15 cellular contexts compared by ENCODE assay signal in the genomic region with DNA sequence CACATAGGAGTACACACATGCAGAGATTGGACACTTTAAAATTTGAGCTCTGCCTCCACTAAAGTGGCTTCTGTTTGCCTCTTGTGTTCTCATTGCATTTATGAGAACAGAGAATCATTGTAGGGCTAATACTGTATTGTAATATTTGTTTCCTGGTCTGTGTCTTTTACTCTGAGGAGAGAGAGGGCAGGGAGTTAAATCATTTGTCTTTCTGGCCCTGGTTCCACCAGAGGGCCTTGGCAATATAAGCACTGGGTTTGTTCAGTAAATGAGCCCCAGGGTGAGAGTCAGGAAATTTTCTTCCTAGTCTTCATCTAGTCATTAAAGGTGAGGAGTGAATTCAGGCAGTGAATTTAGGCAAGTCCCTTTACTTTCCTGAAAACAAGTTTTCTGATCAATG.
DNase-seq lines count a peak whose midpoint lies in the region; ATAC-seq and TF ChIP-seq lines count a peak whose summit lies in the region.
"Had no signal": no experiment of that assay in that cellular context is flagged by ENCODE, and none has a peak within 500 bp of the region (broad histone marks: within the 10 kb centered on the region; RNA-seq: fewer than 3 reads in every experiment).

No MANE protein-coding gene starts in this region.

- ATAC-seq in left ventricle myocardium superior (peak; percentile 18), Right ventricle myocardium superior (ENCODE audit: poor library complexity) (no peak)
- ATAC-seq: SK-N-SH treated with all-trans-retinoic acid at 6 μM for 48 hours; stimulated activated naive CD8-positive, alpha-beta T cell treated with anti-CD3 and anti-CD28 coated beads, Interleukin-15, amount 100 ng/mL, for 72 hours had no signal

- peaks cover 9% of the 10 kb centered on the region for H3K27me3 Mint-ChIP-seq in nephron (ENCODE audit: low read depth)

- H3K36me3 ChIP-seq in esophagus (ENCODE audit: control insufficient read depth in 2 of 2, insufficient read depth in 2 of 2, low read length in 1 of 2) (no peaks in the 10 kb centered on the region), uterus (no peaks in the 10 kb centered on the region)

- DNase-seq in left ventricle myocardium superior (no peak), Right ventricle myocardium superior (no peak), uterus (no peak), NCI-H446 (lab: John Stamatoyannopoulos, UW) (no peak), NCI-H748 treated with DMSO at 0.1 percent for 48 hours (lab: John Stamatoyannopoulos, UW) (no peak), SIG-M5 treated with dmso at 0.1 percent for 504 hours (lab: John Stamatoyannopoulos, UW; ENCODE audit: unreplicated experiment) (no peak)
- DNase-seq: activated naive CD4-positive, alpha-beta T cell treated with Interleukin-2 at 50 U/mL for 16 hours; COR-L47; HCEC 1CT; NCI-H2081 treated with DMSO at 0.1 percent for 48 hours; stimulated activated naive CD8-positive, alpha-beta T cell treated with anti-CD3 and anti-CD28 coated beads, Interleukin-15, amount 100 ng/mL, for 72 hours had no signal

- H3K4me3 Mint-ChIP-seq in nephron = peak overlapping the region in 1 of 3 experiments; percentile 1
- H3K4me3 Mint-ChIP-seq: stimulated activated naive CD8-positive, alpha-beta T cell treated with anti-CD3 and anti-CD28 coated beads, Interleukin-15, amount 100 ng/mL, for 72 hours had no signal

- intact Hi-C loops in left ventricle myocardium superior (cut with micrococcal nuclease) (no loop called here), Right ventricle myocardium superior (cut with DNase I) (no loop called here), uterus (cut with DNase I; ENCODE audit: low total_unique reads) (no loop called here)

- peak overlapping the region; percentile 90 to 93 (median 92) for H3K27ac Mint-ChIP-seq in nephron
- H3K27ac Mint-ChIP-seq: stimulated activated naive CD8-positive, alpha-beta T cell treated with anti-CD3 and anti-CD28 coated beads, Interleukin-15, amount 100 ng/mL, for 72 hours had no signal

- H3K4me3 ChIP-seq in esophagus (ENCODE audit: low read depth in 1 of 2, low read length in 2 of 2) (no peak overlapping the region), uterus (no peak overlapping the region)
- H3K4me3 ChIP-seq: skin epidermis had no signal

- H3K4me1 ChIP-seq in esophagus (ENCODE audit: control insufficient read depth in 2 of 2, insufficient read depth in 2 of 2, low read length in 1 of 2) (peaks cover 2% of the 10 kb centered on the region in 2 donors), uterus (peaks cover 0 to 8% of the 10 kb centered on the region in 2 donors)

- peaks cover 73% of the 10 kb centered on the region for H3K4me1 Mint-ChIP-seq in nephron

- H3K36me3 Mint-ChIP-seq in nephron (ENCODE audit: low read depth) = peaks cover 5% of the 10 kb centered on the region

- TF ChIP-seq CTCF in nephron (IDR thresholded peaks at IDR 0.05; ENCODE audit: unreplicated experiment in 3 of 3) (no peak), uterus (IDR thresholded peaks at IDR 0.05) (no peak)

- no peak for TF ChIP-seq POLR2A in uterus (IDR thresholded peaks at IDR 0.05)

- H3K27ac ChIP-seq in esophagus (ENCODE audit: low read depth in 2 of 2, low read length in 1 of 2) (peak overlapping the region; percentile 35 to 63), uterus (peak overlapping the region; percentile 28 to 40)

- H3K27me3 ChIP-seq in esophagus (ENCODE audit: control insufficient read depth in 1 of 2, insufficient read depth in 2 of 2, low read length in 2 of 2) = no peaks in the 10 kb centered on the region
- H3K27me3 ChIP-seq in uterus = no peaks in the 10 kb centered on the region

- H3K9me3 ChIP-seq in esophagus (ENCODE audit: control insufficient read depth in 2 of 2, insufficient read depth in 1 of 2, low read depth in 1 of 2, low read length in 1 of 2) (no peaks in the 10 kb centered on the region), uterus (no peaks in the 10 kb centered on the region)

- no peaks in the 10 kb centered on the region for H3K9me3 Mint-ChIP-seq in nephron
- H3K9me3 Mint-ChIP-seq: stimulated activated naive CD8-positive, alpha-beta T cell treated with anti-CD3 and anti-CD28 coated beads, Interleukin-15, amount 100 ng/mL, for 72 hours had no signal
